Comparison of ENCODE assay signal across 9 cellular contexts in genomic region chr4:183838987-183839712, GRCh38.
DNase-seq lines count a peak whose midpoint lies in the region; ATAC-seq and TF ChIP-seq lines count a peak whose summit lies in the region.
"Had no signal": no experiment of that assay in that cellular context is flagged by ENCODE, and none has a peak within 500 bp of the region (broad histone marks: within the 10 kb centered on the region; RNA-seq: fewer than 3 reads in every experiment).

No MANE protein-coding gene starts in this region.

- ATAC-seq in SK-N-SH treated with all-trans-retinoic acid at 6 μM for 48 hours: peak; percentile 74
- no peak for ATAC-seq in GM21786 (IDR thresholded peaks at IDR 0.05; ENCODE audit: unreplicated experiment)
- ATAC-seq in GM18502 (IDR thresholded peaks at IDR 0.05; ENCODE audit: poor library complexity, unreplicated experiment): no peak

- intact Hi-C loops in left ventricle myocardium inferior (cut with micrococcal nuclease): no loop called here

- H3K36me3 ChIP-seq in left ventricle myocardium inferior: no peaks in the 10 kb centered on the region
- H3K36me3 ChIP-seq: BLaER1 treated with 17β-estradiol and CSF1 and Interleukin-3, amounts not matched to agents 10 nM and 100 nM had no signal

- DNase-seq in SKM-1 treated with dmso at 0.1 percent for 144 hours (lab: John Stamatoyannopoulos, UW; ENCODE audit: unreplicated experiment): peak; percentile 32
- no peak for DNase-seq in SKM-1 (lab: John Stamatoyannopoulos, UW; ENCODE audit: unreplicated experiment)
- no peak for DNase-seq in left ventricle myocardium inferior
- peak; percentile 3 for DNase-seq in stromal cell of bone marrow (ENCODE audit: low read depth)
- no peak for DNase-seq in stimulated activated CD4-positive, alpha-beta T cell treated with anti-CD3 and anti-CD28 coated beads, Interleukin-2, amount 100 ng/mL, for 48 hours

- H3K4me3 ChIP-seq in left ventricle myocardium inferior: no peak overlapping the region
- H3K4me3 ChIP-seq: BLaER1 treated with 17β-estradiol and CSF1 and Interleukin-3, amounts not matched to agents 10 nM and 100 nM had no signal

- H3K27me3 ChIP-seq in left ventricle myocardium inferior (ENCODE audit: low read depth): no peaks in the 10 kb centered on the region
- H3K27me3 ChIP-seq: BLaER1 treated with 17β-estradiol and CSF1 and Interleukin-3, amounts not matched to agents 10 nM and 100 nM had no signal

- no peak overlapping the region for H3K27ac ChIP-seq in left ventricle myocardium inferior (replicated peaks)
- H3K27ac ChIP-seq: BLaER1 treated with 17β-estradiol and CSF1 and Interleukin-3, amounts not matched to agents 10 nM and 100 nM had no signal

- H3K9me3 ChIP-seq in left ventricle myocardium inferior (replicated peaks): no peaks in the 10 kb centered on the region
- H3K9me3 ChIP-seq: BLaER1 treated with 17β-estradiol and CSF1 and Interleukin-3, amounts not matched to agents 10 nM and 100 nM had no signal

- peak; percentile 40 for TF ChIP-seq CTCF in left ventricle myocardium inferior (IDR thresholded peaks at IDR 0.05; ENCODE audit: borderline replicate concordance)

- H3K4me1 ChIP-seq in left ventricle myocardium inferior: peaks cover 40% of the 10 kb centered on the region
- H3K4me1 ChIP-seq: BLaER1 treated with 17β-estradiol and CSF1 and Interleukin-3, amounts not matched to agents 10 nM and 100 nM had no signal

TF ChIP-seq in SK-N-SH treated with all-trans-retinoic acid at 6 μM for 48 hours, 23 proteins besides CTCF, POLR2A, EP300 and RAD21:
- no peak for TF ChIP-seq ARNTL (CRISPR knock-in tag; IDR thresholded peaks at IDR 0.05; ENCODE audit: borderline replicate concordance, low read depth)
TF ChIP-seq in SK-N-SH treated with all-trans-retinoic acid at 6 μM for 48 hours: peak in this region for 0.

Comparison
In these comparisons a context has a peak if more than half of its experiments do, and no peak if none do; other contexts are left out.
1. DNase-seq: peak in SKM-1 treated with dmso at 0.1 percent for 144 hours (single experiment) and stromal cell of bone marrow (single experiment); none in SKM-1 (single experiment), left ventricle myocardium inferior (single experiment) and stimulated activated CD4-positive, alpha-beta T cell treated with anti-CD3 and anti-CD28 coated beads, Interleukin-2, amount 100 ng/mL, for 48 hours (0 of 2).